ENCODE assay signal across 34 cellular contexts in genomic region chr4:107559653-107560052, GRCh38.
"Had no signal": no experiment of that assay in that cellular context is flagged by ENCODE, and none has a peak within 500 bp of the region (broad histone marks: within the 10 kb centered on the region; RNA-seq: fewer than 3 reads in every experiment).

No MANE protein-coding gene starts in this region.

- DNase-seq: Karpas-422, Kasumi-1, MG63, MM.1S, MV-4-11, NCI-H1048, NCI-H1092, NCI-H1092 treated with DMSO at 0.1 percent for 48 hours, NCI-H1105, NCI-H1105 treated with DMSO at 0.1 percent for 48 hours, NCI-H1417, NCI-H1417 treated with DMSO at 0.1 percent for 48 hours, NCI-H1436, NCI-H1436 treated with DMSO at 0.1 percent for 48 hours, NCI-H1694, NCI-H1694 treated with DMSO at 0.1 percent for 48 hours, NCI-H187, NCI-H187 treated with DMSO at 0.1 percent for 48 hours, NCI-H1930, NCI-H2029, NCI-H2029 treated with DMSO at 0.1 percent for 48 hours, NCI-H2081, NCI-H2081 treated with DMSO at 0.1 percent for 48 hours, NCI-H2107, NCI-H2171, NCI-H2171 treated with DMSO at 0.1 percent for 48 hours, NCI-H2227 treated with DMSO at 0.1 percent for 48 hours, NCI-H226, NCI-H345, NCI-H446, NCI-H446 treated with DMSO at 0.1 percent for 48 hours, NCI-H510A, NCI-H510A treated with DMSO at 0.1 percent for 48 hours had no signal

- H3K4me3 ChIP-seq: MG63 had no signal

- H3K9ac ChIP-seq: KMS-11 had no signal

- H3K9me3 ChIP-seq: MG63 had no signal

- H3K27ac ChIP-seq: KMS-11 had no signal

- H3K36me3 ChIP-seq: MG63 had no signal
